Comparison of ENCODE assay signal across 1 cellular context in the genomic region with DNA sequence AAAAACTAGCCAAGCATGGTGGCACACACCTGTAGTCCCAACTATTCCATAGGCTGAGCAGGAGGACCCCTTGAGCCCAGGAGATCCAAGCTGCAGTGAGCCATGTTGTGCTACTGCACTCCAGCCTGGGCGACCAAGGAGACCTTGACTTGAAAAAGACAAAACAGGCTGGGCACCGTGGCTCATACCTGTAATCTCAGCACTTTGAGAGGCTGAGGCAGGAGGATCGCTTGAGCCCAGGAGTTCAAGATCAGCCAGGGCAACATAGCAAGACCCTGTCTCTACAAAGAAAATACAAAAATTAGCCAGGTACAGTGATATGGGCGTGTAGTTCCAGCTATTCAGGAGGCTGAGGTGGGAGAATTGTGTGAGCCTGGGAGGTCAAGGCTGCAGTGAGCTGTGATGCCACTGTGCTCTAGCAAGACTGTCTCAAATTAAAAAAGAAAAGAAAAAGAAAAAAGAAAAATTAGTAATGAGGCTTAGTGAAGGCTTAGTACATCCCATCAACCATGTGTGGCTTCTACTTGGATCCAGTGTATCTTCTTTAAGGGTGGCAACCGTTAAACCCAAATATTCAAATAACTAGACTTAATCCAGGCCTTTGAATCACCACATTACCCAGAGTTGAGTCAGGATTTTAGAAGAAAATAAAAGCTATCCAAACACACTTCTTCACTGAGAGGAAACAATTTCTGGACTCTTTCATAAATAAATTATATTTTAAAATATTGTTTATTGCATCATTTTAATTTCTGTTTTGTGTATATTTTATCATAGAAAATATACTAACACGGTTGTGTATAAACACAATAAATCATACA.
TF ChIP-seq lines count a peak whose summit lies in the region.

No MANE protein-coding gene starts in this region.

TF ChIP-seq in IMR-90, 13 proteins besides CTCF, POLR2A, EP300 and RAD21:
- TF ChIP-seq, protein P1, sequence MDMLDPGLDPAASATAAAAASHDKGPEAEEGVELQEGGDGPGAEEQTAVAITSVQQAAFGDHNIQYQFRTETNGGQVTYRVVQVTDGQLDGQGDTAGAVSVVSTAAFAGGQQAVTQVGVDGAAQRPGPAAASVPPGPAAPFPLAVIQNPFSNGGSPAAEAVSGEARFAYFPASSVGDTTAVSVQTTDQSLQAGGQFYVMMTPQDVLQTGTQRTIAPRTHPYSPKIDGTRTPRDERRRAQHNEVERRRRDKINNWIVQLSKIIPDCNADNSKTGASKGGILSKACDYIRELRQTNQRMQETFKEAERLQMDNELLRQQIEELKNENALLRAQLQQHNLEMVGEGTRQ (IDR thresholded peaks at IDR 0.05; ENCODE audit: low read depth, low read length), result no peak
- TF ChIP-seq MAFK (IDR thresholded peaks at IDR 0.05; ENCODE audit: low read depth, low read length) (no peak), CHD1 (IDR thresholded peaks at IDR 0.05; ENCODE audit: low read depth, low read length) (no peak), MXI1 (IDR thresholded peaks at IDR 0.05; ENCODE audit: borderline replicate concordance, low read depth, low read length) (no peak), RCOR1 (IDR thresholded peaks at IDR 0.05; ENCODE audit: insufficient replicate concordance, low read length) (no peak), MAZ (IDR thresholded peaks at IDR 0.05; ENCODE audit: borderline replicate concordance, low read depth, low read length) (no peak), NFE2L2 (IDR thresholded peaks at IDR 0.05; ENCODE audit: low read depth, low read length) (no peak), RFX5 (IDR thresholded peaks at IDR 0.05; ENCODE audit: low read depth, low read length) (no peak), SMC3 (IDR thresholded peaks at IDR 0.05; ENCODE audit: low read depth, low read length) (no peak), BHLHE40 (IDR thresholded peaks at IDR 0.05; ENCODE audit: low read depth, low read length) (no peak), FOS (IDR thresholded peaks at IDR 0.05; ENCODE audit: low read depth, low read length) (no peak), CEBPB (IDR thresholded peaks at IDR 0.05; ENCODE audit: low read depth, low read length) (no peak)
- TF ChIP-seq, protein P2, sequence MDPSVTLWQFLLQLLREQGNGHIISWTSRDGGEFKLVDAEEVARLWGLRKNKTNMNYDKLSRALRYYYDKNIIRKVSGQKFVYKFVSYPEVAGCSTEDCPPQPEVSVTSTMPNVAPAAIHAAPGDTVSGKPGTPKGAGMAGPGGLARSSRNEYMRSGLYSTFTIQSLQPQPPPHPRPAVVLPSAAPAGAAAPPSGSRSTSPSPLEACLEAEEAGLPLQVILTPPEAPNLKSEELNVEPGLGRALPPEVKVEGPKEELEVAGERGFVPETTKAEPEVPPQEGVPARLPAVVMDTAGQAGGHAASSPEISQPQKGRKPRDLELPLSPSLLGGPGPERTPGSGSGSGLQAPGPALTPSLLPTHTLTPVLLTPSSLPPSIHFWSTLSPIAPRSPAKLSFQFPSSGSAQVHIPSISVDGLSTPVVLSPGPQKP (IDR thresholded peaks at IDR 0.05; ENCODE audit: borderline replicate concordance, low read depth, low read length), result no peak
